1 cellular context compared by ENCODE assay signal in the genomic region with DNA sequence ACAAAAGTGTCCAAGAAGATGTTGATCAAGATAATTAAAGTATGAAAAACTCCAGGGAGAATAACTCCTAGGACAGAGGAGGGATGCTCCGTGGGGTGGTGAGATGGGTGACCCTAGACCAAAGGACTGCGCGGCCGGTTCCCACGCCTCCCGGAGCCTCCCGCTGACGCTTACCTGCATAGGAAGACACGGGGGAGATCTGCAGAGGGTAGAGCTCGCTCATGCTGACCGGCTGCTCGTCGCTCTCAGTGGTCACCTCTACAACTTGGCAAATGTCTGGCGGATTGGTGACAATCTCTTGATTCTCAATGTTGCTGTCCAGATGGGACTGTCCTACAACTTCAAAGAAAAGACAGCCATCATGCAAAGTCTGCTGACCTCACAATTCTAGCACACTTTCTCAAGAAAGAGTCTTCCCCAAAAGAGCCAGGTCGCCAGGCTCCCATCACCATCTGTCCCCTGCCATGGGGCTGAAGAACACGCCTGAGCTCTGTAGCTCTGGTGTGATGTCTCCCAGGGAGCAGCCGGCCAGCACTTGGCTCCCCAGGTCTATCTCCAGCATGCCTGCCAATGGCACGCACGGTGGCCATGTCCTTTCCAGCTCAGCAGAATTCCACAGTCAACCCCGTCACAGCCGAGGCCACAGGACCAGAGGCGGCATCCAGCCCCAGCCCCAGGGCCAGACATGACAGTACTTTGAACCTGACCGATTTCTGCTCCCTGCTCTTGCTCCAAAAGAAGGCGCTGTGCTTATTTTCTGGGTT.
TF ChIP-seq lines count a peak whose summit lies in the region.

No MANE protein-coding gene starts in this region.

TF ChIP-seq in GM12878, 131 proteins besides CTCF, POLR2A, EP300 and RAD21:
- TF ChIP-seq, protein P1, sequence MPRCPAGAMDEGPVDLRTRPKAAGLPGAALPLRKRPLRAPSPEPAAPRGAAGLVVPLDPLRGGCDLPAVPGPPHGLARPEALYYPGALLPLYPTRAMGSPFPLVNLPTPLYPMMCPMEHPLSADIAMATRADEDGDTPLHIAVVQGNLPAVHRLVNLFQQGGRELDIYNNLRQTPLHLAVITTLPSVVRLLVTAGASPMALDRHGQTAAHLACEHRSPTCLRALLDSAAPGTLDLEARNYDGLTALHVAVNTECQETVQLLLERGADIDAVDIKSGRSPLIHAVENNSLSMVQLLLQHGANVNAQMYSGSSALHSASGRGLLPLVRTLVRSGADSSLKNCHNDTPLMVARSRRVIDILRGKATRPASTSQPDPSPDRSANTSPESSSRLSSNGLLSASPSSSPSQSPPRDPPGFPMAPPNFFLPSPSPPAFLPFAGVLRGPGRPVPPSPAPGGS (IDR thresholded peaks at IDR 0.05; ENCODE audit: borderline replicate concordance, insufficient read depth, low read depth, low read length, poor library complexity, severe bottlenecking): peak; percentile 67
- TF ChIP-seq FOS (IDR thresholded peaks at IDR 0.05; ENCODE audit: borderline replicate concordance, extremely low read depth, insufficient read length): no peak
- no peak for TF ChIP-seq KAT2A (conservative IDR thresholded peaks at IDR 0.05; ENCODE audit: control insufficient read depth, low read depth, low read length)
- no peak for TF ChIP-seq NR2F1 (conservative IDR thresholded peaks at IDR 0.05)
- no peak for TF ChIP-seq ASH2L (IDR thresholded peaks at IDR 0.05; ENCODE audit: borderline replicate concordance, low read depth)
- TF ChIP-seq NRF1 (conservative IDR thresholded peaks at IDR 0.05; ENCODE audit: low read depth, low read length): no peak
- no peak for TF ChIP-seq NFIC (IDR thresholded peaks at IDR 0.05; ENCODE audit: low read depth, low read length)
